Comparison of ENCODE assay signal across 13 cellular contexts in the genomic region with DNA sequence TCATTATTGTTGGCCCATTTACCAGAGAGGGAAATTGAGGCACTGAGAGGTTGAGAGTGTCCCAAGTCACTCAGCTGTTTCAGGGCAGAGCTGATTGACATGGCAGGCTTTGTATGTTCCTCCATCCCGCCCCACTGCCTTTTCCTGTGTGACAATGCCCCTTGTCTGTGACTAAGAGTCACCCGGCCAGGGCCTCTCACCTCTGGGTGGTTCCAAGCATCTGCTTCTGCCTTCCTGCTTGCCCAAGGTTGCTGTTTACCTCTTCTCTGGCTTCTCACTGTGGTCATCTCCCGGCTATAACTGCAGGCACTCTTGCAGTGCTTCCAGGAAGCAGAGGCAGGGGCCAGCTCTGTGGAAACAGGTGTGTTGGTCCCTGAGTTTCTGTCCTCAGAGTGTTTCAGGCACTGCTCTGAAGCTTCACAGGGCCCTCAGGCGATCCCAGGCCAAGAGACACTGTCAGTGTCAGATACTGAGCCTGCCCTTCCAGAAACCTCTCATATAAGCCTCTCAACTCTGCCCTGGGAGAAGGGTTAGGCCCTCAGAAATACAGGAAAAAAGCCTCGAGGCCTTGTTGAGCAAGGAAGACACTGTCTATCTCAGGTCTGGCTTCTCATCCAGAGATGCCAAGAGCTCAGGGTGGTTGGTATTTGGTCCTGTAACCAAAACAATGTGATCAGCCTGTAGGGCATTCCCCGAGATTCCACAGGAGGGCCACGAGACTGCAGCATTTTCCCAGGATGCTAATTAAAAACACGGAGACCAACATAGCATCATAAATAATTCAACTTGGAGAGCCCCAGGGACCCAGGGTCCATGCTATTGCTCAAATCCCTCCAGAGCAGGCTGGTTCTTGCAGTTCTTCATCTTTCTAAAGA. TPM values are rescaled to one million over a fixed set of nuclear protein-coding genes. Genes with fewer than 3 reads are reported as not detected.
DNase-seq lines count a peak whose midpoint lies in the region; ATAC-seq and TF ChIP-seq lines count a peak whose summit lies in the region.
"Had no signal": no experiment of that assay in that cellular context is flagged by ENCODE, and none has a peak within 500 bp of the region (broad histone marks: within the 10 kb centered on the region; RNA-seq: fewer than 3 reads in every experiment).

No MANE protein-coding gene starts in this region.

- no TSS peak for BruUV-seq in PC-3 (replicated peaks; lab: Mats Ljungman, UMichigan)

- no peaks in the 10 kb centered on the region for H3K79me2 ChIP-seq in PC-3 (ENCODE audit: low read length)

- no peak overlapping the region for H3K9ac ChIP-seq in BLaER1 treated with 17β-estradiol and CSF1 and Interleukin-3, amounts not matched to agents 10 nM and 100 nM
- H3K9ac ChIP-seq in PC-3 (ENCODE audit: low read length), result no peak overlapping the region

- H2AFZ ChIP-seq in PC-3 (ENCODE audit: low read length), result 0 out of 2 replicates have a peak overlapping the region, but pooled peaks have one; percentile 18

- no peak overlapping the region for H3K4me3 ChIP-seq in BLaER1 treated with 17β-estradiol and CSF1 and Interleukin-3, amounts not matched to agents 10 nM and 100 nM
- no peak overlapping the region for H3K4me3 ChIP-seq in PC-3 (ENCODE audit: low read length)
- H3K4me3 ChIP-seq: stomach had no signal

- ATAC-seq in PC-3, result no peak
- peak; percentile 28 for ATAC-seq in left ventricle myocardium superior
- ATAC-seq in GM18873 (IDR thresholded peaks at IDR 0.05; ENCODE audit: low FRiP score, unreplicated experiment), result no peak

- peak overlapping the region in 1 of 11 experiments; percentile 17; a peak in 3 of 22 replicates for H3K27ac ChIP-seq in BLaER1 treated with 17β-estradiol and CSF1 and Interleukin-3, amounts not matched to agents 10 nM and 100 nM
- no peak overlapping the region for H3K27ac ChIP-seq in PC-3 (ENCODE audit: low read length)
- H3K27ac ChIP-seq: stomach had no signal

- no peak for TF ChIP-seq CTCF in PC-3 (conservative IDR thresholded peaks at IDR 0.05; ENCODE audit: low read depth, low read length)

- intact Hi-C loops in PC-3 (cut with micrococcal nuclease), result no loop called here
- intact Hi-C loops in left ventricle myocardium superior (cut with micrococcal nuclease), result no loop called here

- peak overlapping the region in 8 of 11 experiments; percentile 22 to 88 (median 56); a peak in 16 of 22 replicates for H3K4me2 ChIP-seq in BLaER1 treated with 17β-estradiol and CSF1 and Interleukin-3, amounts not matched to agents 10 nM and 100 nM
- H3K4me2 ChIP-seq in PC-3 (ENCODE audit: low read length), result no peak overlapping the region

- no peaks in the 10 kb centered on the region for H4K20me1 ChIP-seq in BLaER1 treated with 17β-estradiol and CSF1 and Interleukin-3, amounts not matched to agents 10 nM and 100 nM
- H4K20me1 ChIP-seq in PC-3 (ENCODE audit: low read length), result no peaks in the 10 kb centered on the region

- no peaks in the 10 kb centered on the region for H3K27me3 ChIP-seq in BLaER1 treated with 17β-estradiol and CSF1 and Interleukin-3, amounts not matched to agents 10 nM and 100 nM
- no peaks in the 10 kb centered on the region for H3K27me3 ChIP-seq in PC-3 (ENCODE audit: low read length)
- H3K27me3 ChIP-seq: stomach had no signal

- CTCF ChIA-PET in PC-3 (lab: Charles Lee), result no interaction called here

- no peaks in the 10 kb centered on the region for H3F3A ChIP-seq in PC-3 (ENCODE audit: low read length, unreplicated experiment)

- peak; percentile 22 for DNase-seq in AG08395 (ENCODE audit: low spot score)
- no peak for DNase-seq in PC-3
- DNase-seq in left ventricle myocardium superior, result no peak
- no peak for DNase-seq in NCI-H187 treated with DMSO at 0.1 percent for 48 hours (lab: John Stamatoyannopoulos, UW)
- no peak for DNase-seq in NCI-H1436 (lab: John Stamatoyannopoulos, UW)
- DNase-seq: CD8-positive, alpha-beta memory T cell; hippocampal formation; NCI-H1105 treated with DMSO at 0.1 percent for 48 hours; NCI-H524; stomach had no signal

- H3K9me3 ChIP-seq in BLaER1 treated with 17β-estradiol and CSF1 and Interleukin-3, amounts not matched to agents 10 nM and 100 nM (replicated peaks in 1 of 11), result peaks cover 0 to 5% (median 3%) of the 10 kb centered on the region in 11 experiments; a peak in 10 of 22 replicates
- H3K9me3 ChIP-seq in PC-3 (ENCODE audit: low read length), result no peaks in the 10 kb centered on the region
- H3K9me3 ChIP-seq: stomach had no signal

- peaks cover 19 to 62% (median 57%) of the 10 kb centered on the region in 10 experiments for H3K4me1 ChIP-seq in BLaER1 treated with 17β-estradiol and CSF1 and Interleukin-3, amounts not matched to agents 10 nM and 100 nM
- no peaks in the 10 kb centered on the region for H3K4me1 ChIP-seq in PC-3 (ENCODE audit: insufficient read depth, low read length)

- POLR2A ChIA-PET in PC-3 (lab: Charles Lee; ENCODE audit: unreplicated experiment), result no interaction called here

- H3K9me2 ChIP-seq in PC-3 (replicated peaks; ENCODE audit: low read length), result no peaks in the 10 kb centered on the region

- H3K36me3 ChIP-seq in BLaER1 treated with 17β-estradiol and CSF1 and Interleukin-3, amounts not matched to agents 10 nM and 100 nM, result no peaks in the 10 kb centered on the region
- H3K36me3 ChIP-seq in PC-3 (ENCODE audit: low read depth, low read length), result no peaks in the 10 kb centered on the region
- H3K36me3 ChIP-seq: stomach had no signal

RNA-seq across cellular contexts. Expression of a gene that starts 42.0 kb away (rescaled TPM):
- not detected in 2 replicates for total RNA-seq in PC-3 (2014; rRNA removed)
- total RNA-seq in left ventricle myocardium superior, result 3.2 TPM
- total RNA-seq: lung microvascular endothelial cell had no signal
